In genomic region chr19:30091456-30091855, GRCh38 we compare ENCODE assay signal across 19 cellular contexts.
A peak's percentile ranks its signal among the peaks of the same experiment; 100 is the strongest.
DNase-seq lines count a peak whose midpoint lies in the region; ATAC-seq, FAIRE-seq and TF ChIP-seq lines count a peak whose summit lies in the region.
"Had no signal": no experiment of that assay in that cellular context is flagged by ENCODE, and none has a peak within 500 bp of the region (broad histone marks: within the 10 kb centered on the region; RNA-seq: fewer than 3 reads in every experiment).

No MANE protein-coding gene starts in this region.

- H2AK5ac ChIP-seq in IMR-90 (ENCODE audit: low read depth, low read length): no peak overlapping the region

- no peak for FAIRE-seq in kidney (lab: Jason Lieb, UNC)
- FAIRE-seq in GM12891 (lab: Jason Lieb, UNC): no peak
- FAIRE-seq in D721Med (lab: Jason Lieb, UNC): no peak
- FAIRE-seq: GM18507, HepG2, HTR-8/SVneo, K562 had no signal

- no peak overlapping the region for H3K18ac ChIP-seq in IMR-90 (ENCODE audit: low read depth, low read length)

- no peak overlapping the region for H2BK120ac ChIP-seq in IMR-90 (ENCODE audit: low read depth, low read length)

- no peaks in the 10 kb centered on the region for H3K4me1 ChIP-seq in IMR-90 (ENCODE audit: control insufficient read depth, insufficient read depth, low read length)
- H3K4me1 ChIP-seq in kidney (ENCODE audit: control insufficient read depth in 1 of 2, insufficient read depth in 1 of 2, low read depth in 1 of 2, low read length in 2 of 2): no peaks in the 10 kb centered on the region
- H3K4me1 ChIP-seq in spleen: no peaks in the 10 kb centered on the region

- dilution Hi-C loops in IMR-90 (cut with HindIII; ENCODE audit: low sequenced_read_pairs, unreplicated experiment): no loop called here

- in situ Hi-C loops in IMR-90 (cut with MboI; ENCODE audit: low sequenced_read_pairs): no loop called here

- no peak overlapping the region for H3K4ac ChIP-seq in IMR-90 (ENCODE audit: low read depth, low read length)

- intact Hi-C loops in IMR-90 (cut with micrococcal nuclease): no loop called here
- intact Hi-C loops in kidney (cut with DNase I): no loop called here
- intact Hi-C loops in spleen (cut with DNase I; ENCODE audit: low total_unique reads): no loop called here

- H3K79me1 ChIP-seq in IMR-90 (ENCODE audit: low read depth in 1 of 2, low read length in 2 of 2): no peaks in the 10 kb centered on the region

- no peak for TF ChIP-seq CTCF in IMR-90 (conservative IDR thresholded peaks at IDR 0.05; ENCODE audit: low read depth, low read length)
- TF ChIP-seq CTCF in kidney (IDR thresholded peaks at IDR 0.05; ENCODE audit: borderline replicate concordance, extremely low read depth, insufficient read depth): no peak
- TF ChIP-seq CTCF in spleen (IDR thresholded peaks at IDR 0.05 in 8 of 11, conservative IDR thresholded peaks at IDR 0.05 in 3 of 11): no peak
- TF ChIP-seq CTCF in D721Med (IDR thresholded peaks at IDR 0.05; ENCODE audit: insufficient read depth, missing control alignments): no peak

- 64% methylated on average over 3 of the region's 10 CpGs; no CpG with 5 or more reads in 1 of the 2 experiments for WGBS in IMR-90 (ENCODE audit: extremely low coverage in 2 of 2, insufficient read length in 1 of 2), 2 experiments
- WGBS in spleen, 5 donors: 87 to 97% (median 91%) methylated on average over 10 of the region's 10 CpGs

- POLR2A ChIA-PET in IMR-90 (lab: Charles Lee; ENCODE audit: unreplicated experiment): no interaction called here

- H3K9me1 ChIP-seq in IMR-90 (ENCODE audit: insufficient read depth, low read length): no peaks in the 10 kb centered on the region

- no peak overlapping the region for H3K4me2 ChIP-seq in IMR-90 (ENCODE audit: low read depth, low read length)

- H3K9me3 ChIP-seq in IMR-90 (ENCODE audit: control insufficient read depth, insufficient read depth, low read length): no peaks in the 10 kb centered on the region; the same call in 1 of the 2 replicates
- H3K9me3 ChIP-seq in kidney (ENCODE audit: control insufficient read depth in 1 of 2, low read length in 2 of 2): no peaks in the 10 kb centered on the region
- H3K9me3 ChIP-seq in spleen: no peaks in the 10 kb centered on the region

- ATAC-seq in IMR-90 (ENCODE audit: low read depth) (no peak), GM21447 (IDR thresholded peaks at IDR 0.05; ENCODE audit: unreplicated experiment) (no peak)
- ATAC-seq: CD8-positive, alpha-beta T cell; HepG2; K562 had no signal

- H3K56ac ChIP-seq in IMR-90 (ENCODE audit: extremely low read depth, insufficient read depth, low read length): no peak overlapping the region

- H3K23ac ChIP-seq in IMR-90 (ENCODE audit: low read depth, low read length): no peak overlapping the region

- H3K9ac ChIP-seq in IMR-90 (ENCODE audit: low read depth, low read length) (no peak overlapping the region), kidney (ENCODE audit: low read length in 2 of 2) (no peak overlapping the region)
- H3K9ac ChIP-seq: GM23248 had no signal

- no peak overlapping the region for H3K27ac ChIP-seq in IMR-90 (ENCODE audit: insufficient read depth, low read length)
- H3K27ac ChIP-seq in kidney (ENCODE audit: low read depth in 2 of 2, low read length in 2 of 2): no peak overlapping the region
- H3K27ac ChIP-seq in spleen: no peak overlapping the region
- H3K27ac ChIP-seq: 22Rv1, GM23248 had no signal

- no peak overlapping the region for H3K14ac ChIP-seq in IMR-90 (replicated peaks; ENCODE audit: low read depth, low read length)

- no peaks in the 10 kb centered on the region for H3K36me3 ChIP-seq in IMR-90 (ENCODE audit: control insufficient read depth, insufficient read depth, low read length)
- H3K36me3 ChIP-seq in kidney (ENCODE audit: control insufficient read depth in 1 of 2, insufficient read depth in 2 of 2, low read length in 2 of 2): no peaks in the 10 kb centered on the region
- no peaks in the 10 kb centered on the region for H3K36me3 ChIP-seq in spleen

- H2AFZ ChIP-seq in IMR-90 (replicated peaks; ENCODE audit: low read length, poor library complexity): peak overlapping the region; percentile 32
- H2AFZ ChIP-seq: GM23248 had no signal

- H4K91ac ChIP-seq in IMR-90 (ENCODE audit: insufficient read depth, low read depth, low read length): no peak overlapping the region

- no peak overlapping the region for H2BK5ac ChIP-seq in IMR-90 (ENCODE audit: low read depth, low read length, poor library complexity, severe bottlenecking)

- TF ChIP-seq POLR2A in IMR-90 (IDR thresholded peaks at IDR 0.05; ENCODE audit: low read depth, low read length) (no peak), spleen (IDR thresholded peaks at IDR 0.05) (no peak), GM12891 (IDR thresholded peaks at IDR 0.05; ENCODE audit: low read depth, low read length) (no peak)

- no peaks in the 10 kb centered on the region for H3K27me3 ChIP-seq in IMR-90 (ENCODE audit: control insufficient read depth, insufficient read depth, low read length)
- no peaks in the 10 kb centered on the region for H3K27me3 ChIP-seq in spleen (replicated peaks in 1 of 7)

- TF ChIP-seq RAD21 in IMR-90 (IDR thresholded peaks at IDR 0.05; ENCODE audit: low read length): no peak

- H3K4me3 ChIP-seq in IMR-90 (ENCODE audit: insufficient read depth, low read depth, low read length) (no peak overlapping the region), kidney (ENCODE audit: low read length in 2 of 2) (no peak overlapping the region), spleen (no peak overlapping the region)
- H3K4me3 ChIP-seq: GM23248, K562 had no signal

- DNase-seq in NCI-H82 (lab: John Stamatoyannopoulos, UW) (peak; percentile 46), NCI-H82 treated with DMSO at 0.1 percent for 48 hours (lab: John Stamatoyannopoulos, UW; ENCODE audit: unreplicated experiment) (no peak), IMR-90 (no peak), kidney (peak; percentile 55), spleen (peak; percentile 37), GM12891 (ENCODE audit: insufficient read length, low spot score) (no peak), D721Med (ENCODE audit: insufficient read length, low spot score) (no peak)
- DNase-seq: CD8-positive, alpha-beta T cell; COR-L47; DMS53; GF-D8; GM23248; H9 had no signal

- H2BK20ac ChIP-seq in IMR-90 (ENCODE audit: low read depth, low read length): no peak overlapping the region

- CTCF ChIA-PET in IMR-90 (lab: Yijun Ruan, JAX): no interaction called here

- H4K20me1 ChIP-seq in IMR-90 (ENCODE audit: insufficient read depth, low read length): no peaks in the 10 kb centered on the region

- no peak overlapping the region for H4K8ac ChIP-seq in IMR-90 (ENCODE audit: low read depth in 2 of 2, low read length in 2 of 2)

- no peak overlapping the region for H4K5ac ChIP-seq in IMR-90 (ENCODE audit: low read depth, low read length)

- no TSS peak for BruUV-seq in IMR-90 (replicated peaks; lab: Mats Ljungman, UMichigan)

- no peak overlapping the region for H2AK9ac ChIP-seq in IMR-90 (replicated peaks; ENCODE audit: low read depth, low read length, poor library complexity)

- H2BK15ac ChIP-seq in IMR-90 (ENCODE audit: low read depth, low read length): no peak overlapping the region

TF ChIP-seq in IMR-90, 13 proteins besides CTCF, POLR2A, EP300 and RAD21:
- no peak for TF ChIP-seq NFE2L2 (IDR thresholded peaks at IDR 0.05; ENCODE audit: low read depth, low read length)
- no peak for TF ChIP-seq SMC3 (IDR thresholded peaks at IDR 0.05; ENCODE audit: low read depth, low read length)
- TF ChIP-seq FOS (IDR thresholded peaks at IDR 0.05; ENCODE audit: low read depth, low read length): no peak
- no peak for TF ChIP-seq BHLHE40 (IDR thresholded peaks at IDR 0.05; ENCODE audit: low read depth, low read length)
- TF ChIP-seq ELK1 (IDR thresholded peaks at IDR 0.05; ENCODE audit: borderline replicate concordance, low read depth, low read length): no peak

TF ChIP-seq in GM12891, 5 proteins besides CTCF, POLR2A, EP300 and RAD21:
- TF ChIP-seq PAX5 (IDR thresholded peaks at IDR 0.05; ENCODE audit: insufficient read depth, low read length, severe bottlenecking): no peak
- TF ChIP-seq SPI1 (IDR thresholded peaks at IDR 0.05; ENCODE audit: low read depth, low read length): no peak
- no peak for TF ChIP-seq TAF1 (IDR thresholded peaks at IDR 0.05; ENCODE audit: low read depth, low read length)
- TF ChIP-seq POLR2AphosphoS5 (IDR thresholded peaks at IDR 0.05; ENCODE audit: low read depth, low read length): no peak
- TF ChIP-seq POU2F2 (IDR thresholded peaks at IDR 0.05; ENCODE audit: low read depth, low read length): no peak

Comparison
In these comparisons a context has a peak if more than half of its experiments do, and no peak if none do; other contexts are left out.
1. DNase-seq: peak in NCI-H82 (single experiment), kidney (single experiment) and spleen (single experiment); none in NCI-H82 treated with DMSO at 0.1 percent for 48 hours (single experiment), IMR-90 (single experiment), GM12891 (single experiment) and D721Med (single experiment).